ENCODE assay signal across 26 cellular contexts in the genomic region with DNA sequence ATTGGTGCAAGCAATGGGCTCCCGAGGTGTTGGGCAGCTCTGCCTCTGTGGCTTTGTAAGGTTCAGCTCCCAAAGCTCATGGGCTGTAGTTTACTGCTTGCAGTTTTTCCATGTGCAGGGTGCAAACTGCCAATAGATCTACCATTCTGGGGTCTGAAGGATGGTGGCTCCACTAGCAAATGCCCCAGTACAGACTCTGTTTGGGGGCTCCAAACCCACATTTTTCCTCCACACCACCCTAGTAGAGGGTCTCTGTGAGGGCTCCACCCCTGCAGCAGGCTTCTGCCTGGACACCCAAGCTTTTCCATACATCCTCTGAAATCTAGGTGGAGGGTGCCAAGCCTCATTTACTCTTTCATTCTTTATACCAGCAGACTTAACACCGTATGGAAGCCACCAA.
"Had no signal": no experiment of that assay in that cellular context is flagged by ENCODE, and none has a peak within 500 bp of the region (broad histone marks: within the 10 kb centered on the region; RNA-seq: fewer than 3 reads in every experiment).

No MANE protein-coding gene starts in this region.

- DNase-seq: stimulated activated CD4-positive, alpha-beta T cell treated with anti-CD3 and anti-CD28 coated beads, Interleukin-2, amount 100 ng/mL, for 48 hours; stimulated activated CD4-positive, alpha-beta T cell treated with anti-CD3 and anti-CD28 coated beads, Interleukin-4, amount 100 ng/mL, for 1 hour; stimulated activated CD4-positive, alpha-beta T cell treated with anti-CD3 and anti-CD28 coated beads, Interleukin-4, amount 100 ng/mL, for 24 hours; stimulated activated CD4-positive, alpha-beta T cell treated with anti-CD3 and anti-CD28 coated beads, Interleukin-4, amount 100 ng/mL, for 4 hours; stimulated activated CD8-positive, alpha-beta memory T cell treated with anti-CD3 and anti-CD28 coated beads, Interleukin-4, amount 100 ng/mL, for 48 hours; stimulated activated naive B cell treated with anti-CD40 and anti-IgM and Interleukin-4, amounts not matched to agents 10 μg/mL and 1 μg/mL and 100 μg/mL, for 72 hours; stimulated activated naive CD4-positive, alpha-beta T cell; stimulated activated naive CD4-positive, alpha-beta T cell treated with Interleukin-2 at 50 U/mL for 16 hours; stimulated activated naive CD8-positive, alpha-beta T cell treated with anti-CD3 and anti-CD28 coated beads, Interleukin-15, amount 100 ng/mL, for 72 hours; stimulated activated naive CD8-positive, alpha-beta T cell treated with anti-CD3 and anti-CD28 coated beads, Interleukin-15, Interleukin-2, amounts not matched to agents 100 U/mL and 50 U/mL, for 24 hours; stomach; substantia nigra; testis; thyroid gland; tibial artery; transverse colon; trophoblast cell; upper lobe of left lung; upper lobe of right lung; uterus had no signal

- H3K9me3 ChIP-seq: suprapubic skin, testis, thoracic aorta, thyroid gland, tibial artery, upper lobe of right lung, uterus, vagina had no signal

- H3K27ac ChIP-seq: stomach, suprapubic skin, testis, thoracic aorta, thyroid gland, tibial artery, tibial nerve, transverse colon, upper lobe of left lung, upper lobe of right lung, uterus, vagina had no signal

- ATAC-seq: stimulated activated effector memory CD8-positive, alpha-beta T cell treated with anti-CD3 and anti-CD28 coated beads, Interleukin-12 subunit alpha, Interleukin-12 subunit beta, amount 100 ng/mL, for 72 hours; stimulated activated memory B cell treated with anti-CD40 and anti-IgM and Interleukin-4, amounts not matched to agents 10 μg/mL and 1 μg/mL and 100 μg/mL, for 72 hours; stimulated activated naive B cell treated with anti-CD40 and anti-IgM and Interleukin-4, amounts not matched to agents 10 μg/mL and 1 μg/mL and 100 μg/mL, for 72 hours; stimulated activated naive CD8-positive, alpha-beta T cell treated with anti-CD3 and anti-CD28 coated beads, Interleukin-15, amount 100 ng/mL, for 72 hours; stimulated activated naive CD8-positive, alpha-beta T cell treated with anti-CD3 and anti-CD28 coated beads, Interleukin-15, Interleukin-2, amounts not matched to agents 100 U/mL and 50 U/mL, for 24 hours; upper lobe of right lung had no signal

- H3K4me1 ChIP-seq: stomach, suprapubic skin, testis, thyroid gland, tibial artery, tibial nerve, transverse colon, upper lobe of left lung, upper lobe of right lung, uterus, vagina had no signal

- H3K36me3 ChIP-seq: stomach, suprapubic skin, thoracic aorta, thyroid gland, tibial artery, tibial nerve, transverse colon, upper lobe of left lung, upper lobe of right lung, uterus, vagina had no signal

- H3K4me3 ChIP-seq: stomach, suprapubic skin, testis, thoracic aorta, thyroid gland, tibial artery, tibial nerve, transverse colon, upper lobe of left lung, upper lobe of right lung, uterus, vagina had no signal
